ENCODE assay signal across 31 cellular contexts in genomic region chr2:136054856-136055255, GRCh38.
DNase-seq lines count a peak whose midpoint lies in the region; ATAC-seq lines count a peak whose summit lies in the region.
"Had no signal": no experiment of that assay in that cellular context is flagged by ENCODE, and none has a peak within 500 bp of the region (broad histone marks: within the 10 kb centered on the region; RNA-seq: fewer than 3 reads in every experiment).

No MANE protein-coding gene starts in this region.

- H3K4me3 ChIP-seq in CD4-positive, alpha-beta memory T cell (ENCODE audit: low read length in 2 of 2): no peak overlapping the region
- H3K4me3 ChIP-seq: right atrium auricular region, thyroid gland had no signal

- H3K27me3 Mint-ChIP-seq in activated CD8-positive, alpha-beta memory T cell treated with anti-CD3 and anti-CD28 coated beads, Interleukin-2, amount 10 ng/mL, durations not matched to agents 7 days and 5 days: no peaks in the 10 kb centered on the region
- no peaks in the 10 kb centered on the region for H3K27me3 Mint-ChIP-seq in CD4-positive, alpha-beta memory T cell
- no peaks in the 10 kb centered on the region for H3K27me3 Mint-ChIP-seq in activated CD4-positive, alpha-beta memory T cell treated with anti-CD3 and anti-CD28 coated beads for 36 hours
- H3K27me3 Mint-ChIP-seq in activated naive CD8-positive, alpha-beta T cell treated with anti-CD3 and anti-CD28 coated beads, Interleukin-2, amount 50 U/mL, for 24 hours: no peaks in the 10 kb centered on the region
- H3K27me3 Mint-ChIP-seq: dendritic cell treated with granulocyte-macrophage colony-stimulating factor and Interleukin-4, amounts not matched to agents 40 ng/mL and 50 ng/mL, for 4 days had no signal

- POLR2A ChIA-PET in CD4-positive, alpha-beta memory T cell (lab: Charles Lee; ENCODE audit: partially characterized antibody): interaction anchor here (1.2 kb wide), 1 partner anchor 184 kb away, joined by 6 read pairs; no protein-coding TSS in a partner anchor
- POLR2A ChIA-PET in activated CD4-positive, alpha-beta memory T cell treated with anti-CD3 and anti-CD28 coated beads for 36 hours (lab: Charles Lee): interaction anchor here (0.6 to 5.6 kb wide), 2 partner anchors 70 to 184 kb away, joined by 3 to 44 read pairs; partner anchors contain the start of gene DARS1

- no peak for DNase-seq in activated CD8-positive, alpha-beta memory T cell treated with anti-CD3 and anti-CD28 coated beads, Interleukin-2, amount 10 ng/mL, durations not matched to agents 7 days and 5 days
- DNase-seq in activated CD8-positive, alpha-beta memory T cell treated with anti-CD3 and anti-CD28 coated beads for 24 hours: no peak
- peak in 1 of 5 donors; percentile 12 for DNase-seq in CD4-positive, alpha-beta memory T cell
- no peak for DNase-seq in activated CD4-positive, alpha-beta memory T cell treated with anti-CD3 and anti-CD28 coated beads for 36 hours
- no peak for DNase-seq in activated naive CD8-positive, alpha-beta T cell treated with anti-CD3 and anti-CD28 coated beads, Interleukin-2, amount 50 U/mL, for 24 hours
- no peak for DNase-seq in stimulated activated naive CD4-positive, alpha-beta T cell treated with Interleukin-2 at 50 U/mL for 16 hours (lab: John Stamatoyannopoulos, UW)
- DNase-seq in dedifferentiated amniotic fluid mesenchymal stem cell (ENCODE audit: extremely low spot score): no peak
- DNase-seq in caudate nucleus (lab: John Stamatoyannopoulos, UW): no peak
- DNase-seq: activated CD4-positive, alpha-beta T cell treated with anti-CD3 and anti-CD28 coated beads, Interleukin-2, amount 50 U/mL, for 4 hours; central memory CD4-positive, alpha-beta T cell; DMS153; endodermal cell; Karpas-422; kidney; left ventricle myocardium superior; MV-4-11; NCI-H1436 treated with DMSO at 0.1 percent for 48 hours; NCI-H2081 treated with DMSO at 0.1 percent for 48 hours; NCI-H345; NCI-H69; posterior cingulate gyrus; small intestine; T1000; thyroid gland had no signal

- H3K9me3 ChIP-seq in CD4-positive, alpha-beta memory T cell (ENCODE audit: control insufficient read depth in 1 of 2, low read length in 2 of 2): no peaks in the 10 kb centered on the region
- H3K9me3 ChIP-seq: neutrophil, right atrium auricular region, thyroid gland had no signal

- H3K4me1 Mint-ChIP-seq in activated CD8-positive, alpha-beta memory T cell treated with anti-CD3 and anti-CD28 coated beads, Interleukin-2, amount 10 ng/mL, durations not matched to agents 7 days and 5 days: peaks cover 85% of the 10 kb centered on the region
- peaks cover 71 to 90% (median 80%) of the 10 kb centered on the region in 4 donors for H3K4me1 Mint-ChIP-seq in CD4-positive, alpha-beta memory T cell
- peaks cover 86% of the 10 kb centered on the region for H3K4me1 Mint-ChIP-seq in activated CD4-positive, alpha-beta memory T cell treated with anti-CD3 and anti-CD28 coated beads for 36 hours (ENCODE audit: low read depth)
- peaks cover 90% of the 10 kb centered on the region for H3K4me1 Mint-ChIP-seq in activated naive CD8-positive, alpha-beta T cell treated with anti-CD3 and anti-CD28 coated beads, Interleukin-2, amount 50 U/mL, for 24 hours

- no peaks in the 10 kb centered on the region for H3K36me3 ChIP-seq in CD4-positive, alpha-beta memory T cell (ENCODE audit: insufficient read depth, low read length)
- H3K36me3 ChIP-seq: neutrophil, right atrium auricular region, thyroid gland had no signal

- no peaks in the 10 kb centered on the region for H3K9me3 Mint-ChIP-seq in activated CD8-positive, alpha-beta memory T cell treated with anti-CD3 and anti-CD28 coated beads, Interleukin-2, amount 10 ng/mL, durations not matched to agents 7 days and 5 days (ENCODE audit: low read depth)
- peaks cover 0 to 3% (median 0%) of the 10 kb centered on the region in 8 donors for H3K9me3 Mint-ChIP-seq in CD4-positive, alpha-beta memory T cell
- no peaks in the 10 kb centered on the region for H3K9me3 Mint-ChIP-seq in activated CD4-positive, alpha-beta memory T cell treated with anti-CD3 and anti-CD28 coated beads for 36 hours
- no peaks in the 10 kb centered on the region for H3K9me3 Mint-ChIP-seq in activated naive CD8-positive, alpha-beta T cell treated with anti-CD3 and anti-CD28 coated beads, Interleukin-2, amount 50 U/mL, for 24 hours
- H3K9me3 Mint-ChIP-seq: endodermal cell had no signal

- intact Hi-C loops in CD4-positive, alpha-beta memory T cell (cut with micrococcal nuclease): loop anchor here (5.0 kb wide), 2 partner anchors 108 to 327 kb away; no protein-coding TSS in a partner anchor
- intact Hi-C loops in activated CD4-positive, alpha-beta memory T cell treated with anti-CD3 and anti-CD28 coated beads for 36 hours (cut with micrococcal nuclease): loop anchor here (5.0 kb wide), 2 partner anchors 307 to 1003 kb away; partner anchors contain the start of gene RAB3GAP1

- ATAC-seq in activated CD8-positive, alpha-beta memory T cell treated with anti-CD3 and anti-CD28 coated beads, Interleukin-2, amount 10 ng/mL, durations not matched to agents 7 days and 5 days: no peak
- ATAC-seq in activated naive CD8-positive, alpha-beta T cell treated with anti-CD3 and anti-CD28 coated beads, Interleukin-2, amount 50 U/mL, for 24 hours: no peak
- ATAC-seq: esophagus mucosa, HepG2, left ventricle myocardium superior, Right ventricle myocardium inferior had no signal

- CTCF ChIA-PET in activated CD8-positive, alpha-beta memory T cell treated with anti-CD3 and anti-CD28 coated beads, Interleukin-2, amount 10 ng/mL, durations not matched to agents 7 days and 5 days (lab: Charles Lee): no interaction called here
- CTCF ChIA-PET in CD4-positive, alpha-beta memory T cell (lab: Charles Lee; ENCODE audit: partially characterized antibody): interaction anchor here (1.1 kb wide), 2 partner anchors 21 to 323 kb away, joined by 4 read pairs; no protein-coding TSS in a partner anchor
- CTCF ChIA-PET in activated CD4-positive, alpha-beta memory T cell treated with anti-CD3 and anti-CD28 coated beads for 36 hours (lab: Charles Lee): no interaction called here

- H3K4me3 Mint-ChIP-seq in activated CD8-positive, alpha-beta memory T cell treated with anti-CD3 and anti-CD28 coated beads, Interleukin-2, amount 10 ng/mL, durations not matched to agents 7 days and 5 days: no peak overlapping the region
- peak overlapping the region in 5 of 8 donors; percentile 43 to 80 (median 53) for H3K4me3 Mint-ChIP-seq in CD4-positive, alpha-beta memory T cell
- no peak overlapping the region for H3K4me3 Mint-ChIP-seq in activated CD4-positive, alpha-beta memory T cell treated with anti-CD3 and anti-CD28 coated beads for 36 hours
- no peak overlapping the region for H3K4me3 Mint-ChIP-seq in activated naive CD8-positive, alpha-beta T cell treated with anti-CD3 and anti-CD28 coated beads, Interleukin-2, amount 50 U/mL, for 24 hours
- H3K4me3 Mint-ChIP-seq: dendritic cell treated with granulocyte-macrophage colony-stimulating factor and Interleukin-4, amounts not matched to agents 40 ng/mL and 50 ng/mL, for 4 days; endodermal cell had no signal

- peaks cover 7% of the 10 kb centered on the region for H3K36me3 Mint-ChIP-seq in activated CD8-positive, alpha-beta memory T cell treated with anti-CD3 and anti-CD28 coated beads, Interleukin-2, amount 10 ng/mL, durations not matched to agents 7 days and 5 days
- no peaks in the 10 kb centered on the region for H3K36me3 Mint-ChIP-seq in CD4-positive, alpha-beta memory T cell
- no peaks in the 10 kb centered on the region for H3K36me3 Mint-ChIP-seq in activated CD4-positive, alpha-beta memory T cell treated with anti-CD3 and anti-CD28 coated beads for 36 hours
- peaks cover 2% of the 10 kb centered on the region for H3K36me3 Mint-ChIP-seq in activated naive CD8-positive, alpha-beta T cell treated with anti-CD3 and anti-CD28 coated beads, Interleukin-2, amount 50 U/mL, for 24 hours (ENCODE audit: low read depth)

- H3K4me1 ChIP-seq in CD4-positive, alpha-beta memory T cell (ENCODE audit: insufficient read depth, low read length): peaks cover 95% of the 10 kb centered on the region
- H3K4me1 ChIP-seq: right atrium auricular region, thyroid gland had no signal

- no peaks in the 10 kb centered on the region for H3K27me3 ChIP-seq in CD4-positive, alpha-beta memory T cell (ENCODE audit: insufficient read depth, low read length)
- H3K27me3 ChIP-seq: neutrophil, right atrium auricular region, thyroid gland had no signal

- no peak overlapping the region for H3K27ac ChIP-seq in CD4-positive, alpha-beta memory T cell (ENCODE audit: low read depth, low read length)
- no peak overlapping the region for H3K27ac ChIP-seq in caudate nucleus (ENCODE audit: low read depth, low read length)
- H3K27ac ChIP-seq: neutrophil, right atrium auricular region, thyroid gland, VCaP had no signal

- H3K27ac Mint-ChIP-seq in activated CD8-positive, alpha-beta memory T cell treated with anti-CD3 and anti-CD28 coated beads, Interleukin-2, amount 10 ng/mL, durations not matched to agents 7 days and 5 days: peak overlapping the region; percentile 87
- H3K27ac Mint-ChIP-seq in CD4-positive, alpha-beta memory T cell: peak overlapping the region; percentile 55 to 97 (median 85)
- H3K27ac Mint-ChIP-seq in activated CD4-positive, alpha-beta memory T cell treated with anti-CD3 and anti-CD28 coated beads for 36 hours: peak overlapping the region; percentile 81
- H3K27ac Mint-ChIP-seq in activated naive CD8-positive, alpha-beta T cell treated with anti-CD3 and anti-CD28 coated beads, Interleukin-2, amount 50 U/mL, for 24 hours: peak overlapping the region; percentile 31
- H3K27ac Mint-ChIP-seq: dendritic cell treated with granulocyte-macrophage colony-stimulating factor and Interleukin-4, amounts not matched to agents 40 ng/mL and 50 ng/mL, for 4 days; endodermal cell had no signal

Comparison
In these comparisons a context has a peak if more than half of its experiments do, and no peak if none do; other contexts are left out.
1. H3K27ac Mint-ChIP-seq: peak in every context shown above with its lines; median percentile 87 in activated CD8-positive, alpha-beta memory T cell treated with anti-CD3 and anti-CD28 coated beads, Interleukin-2, amount 10 ng/mL, durations not matched to agents 7 days and 5 days; 85 in CD4-positive, alpha-beta memory T cell; 81 in activated CD4-positive, alpha-beta memory T cell treated with anti-CD3 and anti-CD28 coated beads for 36 hours; 31 in activated naive CD8-positive, alpha-beta T cell treated with anti-CD3 and anti-CD28 coated beads, Interleukin-2, amount 50 U/mL, for 24 hours.
2. H3K4me3 Mint-ChIP-seq: peak in CD4-positive, alpha-beta memory T cell (5 of 8); none in activated CD8-positive, alpha-beta memory T cell treated with anti-CD3 and anti-CD28 coated beads, Interleukin-2, amount 10 ng/mL, durations not matched to agents 7 days and 5 days (single experiment), activated CD4-positive, alpha-beta memory T cell treated with anti-CD3 and anti-CD28 coated beads for 36 hours (single experiment) and activated naive CD8-positive, alpha-beta T cell treated with anti-CD3 and anti-CD28 coated beads, Interleukin-2, amount 50 U/mL, for 24 hours (single experiment).